Comparison of ENCODE assay signal across 12 cellular contexts in the genomic region with DNA sequence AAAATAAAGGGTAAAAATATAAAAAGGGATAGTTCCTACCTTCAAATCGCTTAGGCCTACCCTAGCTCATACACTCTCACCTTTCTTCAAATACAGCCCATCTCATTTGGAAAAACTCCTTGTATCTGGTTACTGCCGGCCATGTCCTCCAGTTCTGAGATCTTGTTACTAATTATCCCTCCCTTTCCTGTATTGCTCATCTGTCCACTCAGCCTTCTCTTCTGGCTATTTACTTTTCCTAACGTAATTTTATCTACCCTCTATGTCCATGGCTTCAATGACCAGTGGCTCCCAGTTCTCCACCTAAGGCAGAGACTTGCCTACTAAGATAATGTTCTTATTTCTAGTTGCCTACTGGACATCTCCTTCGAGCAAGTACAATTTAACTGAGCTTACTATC.
DNase-seq lines count a peak whose midpoint lies in the region.
"Had no signal": no experiment of that assay in that cellular context is flagged by ENCODE, and none has a peak within 500 bp of the region (broad histone marks: within the 10 kb centered on the region; RNA-seq: fewer than 3 reads in every experiment).

No MANE protein-coding gene starts in this region.

- peak; percentile 9 for DNase-seq in COLO668 (lab: John Stamatoyannopoulos, UW; ENCODE audit: unreplicated experiment)
- DNase-seq in HT1080 (ENCODE audit: low read depth): peak; percentile 41
- peak; percentile 12 for DNase-seq in NCI-H510A (lab: John Stamatoyannopoulos, UW)
- peak; percentile 27 for DNase-seq in kidney glomerular epithelial cell (lab: John Stamatoyannopoulos, UW)
- DNase-seq in CD1c-positive myeloid dendritic cell (ENCODE audit: extremely low spot score): no peak
- no peak for DNase-seq in epidermal melanocyte (ENCODE audit: insufficient read length, low spot score)
- no peak for DNase-seq in middle frontal gyrus (ENCODE audit: extremely low spot score, low spot score)
- DNase-seq: C1 segment of cervical spinal cord, HFFc6, NCI-H1694, NCI-H524, OCI-M1 had no signal

Comparison
In these comparisons a context has a peak if more than half of its experiments do, and no peak if none do; other contexts are left out.
1. DNase-seq: peak in COLO668 (single experiment), HT1080 (single experiment), NCI-H510A (single experiment) and kidney glomerular epithelial cell (single experiment); none in CD1c-positive myeloid dendritic cell (single experiment), epidermal melanocyte (single experiment) and middle frontal gyrus (single experiment).